15 cellular contexts compared by ENCODE assay signal in the genomic region with DNA sequence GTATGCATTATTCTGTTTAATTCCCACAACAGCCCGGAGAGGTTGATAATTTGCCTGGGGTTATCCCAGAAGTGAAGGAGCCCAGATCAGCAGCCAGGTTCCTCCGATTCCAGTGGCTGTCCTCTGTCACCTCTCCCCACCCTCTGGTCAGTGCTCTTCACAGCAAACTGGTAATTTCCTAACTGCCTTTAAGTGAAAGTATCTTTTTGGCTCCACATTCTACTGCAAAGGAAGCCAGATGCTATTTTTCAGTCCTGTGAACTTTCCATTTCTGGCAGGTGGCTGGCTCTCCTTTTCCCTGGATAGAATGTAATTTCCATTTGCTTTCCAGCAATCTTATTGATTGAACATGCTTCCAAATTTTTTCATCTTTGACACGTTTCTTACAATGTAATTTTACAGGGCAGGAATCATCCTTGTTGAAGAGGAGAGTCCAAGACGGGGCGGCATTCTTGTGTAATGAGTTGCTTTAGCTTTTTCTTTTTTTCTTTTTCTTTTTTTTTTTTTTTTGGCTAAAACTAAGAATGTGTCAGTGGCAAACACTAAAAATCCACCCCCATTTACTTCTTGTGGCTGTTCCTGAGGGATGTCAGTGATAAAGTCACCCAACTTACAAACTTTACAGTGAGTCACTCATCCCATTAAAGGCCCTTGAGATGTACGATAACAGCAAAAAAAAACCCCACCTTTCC. TPM values are rescaled to one million over a fixed set of nuclear protein-coding genes. Genes with fewer than 3 reads are reported as not detected.
A peak's percentile ranks its signal among the peaks of the same experiment; 100 is the strongest.
DNase-seq lines count a peak whose midpoint lies in the region; ATAC-seq, FAIRE-seq and TF ChIP-seq lines count a peak whose summit lies in the region.
"Had no signal": no experiment of that assay in that cellular context is flagged by ENCODE, and none has a peak within 500 bp of the region (broad histone marks: within the 10 kb centered on the region; RNA-seq: fewer than 3 reads in every experiment).

No MANE protein-coding gene starts in this region.

- TF ChIP-seq CTCF in AG04450 (IDR thresholded peaks at IDR 0.05; ENCODE audit: low read depth, low read length), result no peak
- no peak for TF ChIP-seq CTCF in astrocyte of the spinal cord (IDR thresholded peaks at IDR 0.05; ENCODE audit: low read depth, low read length)
- no peak for TF ChIP-seq CTCF in HepG2 (CRISPR knock-in tag; IDR thresholded peaks at IDR 0.05)

- H3K27ac ChIP-seq in AG04450 (ENCODE audit: low read depth, low read length), result peak overlapping the region; percentile 81
- H3K27ac ChIP-seq in HepG2 (ENCODE audit: extremely low read length, insufficient read depth, low read length), result no peak overlapping the region
- H3K27ac ChIP-seq: heart left ventricle, spleen had no signal

- no peak for TF ChIP-seq EP300 in HepG2 (IDR thresholded peaks at IDR 0.05; ENCODE audit: low read depth in 2 of 2, low read length in 2 of 2)
- no peak for TF ChIP-seq EP300 in HepG2 (CRISPR knock-in tag; IDR thresholded peaks at IDR 0.05; ENCODE audit: borderline replicate concordance)

- no peaks in the 10 kb centered on the region for H3K27me3 Mint-ChIP-seq in T-helper 17 cell

- H2AFZ ChIP-seq in HepG2 (ENCODE audit: low read length), result no peak overlapping the region

- BruUV-seq in HepG2 (replicated peaks; lab: Mats Ljungman, UMichigan), result no TSS peak

- no peak for FAIRE-seq in HepG2 (lab: Jason Lieb, UNC)

- H4K20me1 ChIP-seq in HepG2 (ENCODE audit: insufficient read depth, low read length), result no peaks in the 10 kb centered on the region

- peak overlapping the region; percentile 31 for H3K4me3 ChIP-seq in AG04450 (ENCODE audit: low read depth, low read length)
- no peak overlapping the region for H3K4me3 ChIP-seq in astrocyte of the spinal cord (ENCODE audit: low read depth, low read length)
- H3K4me3 ChIP-seq in HepG2 (replicated peaks in 1 of 3; ENCODE audit: insufficient read depth in 1 of 3, low read depth in 2 of 3, low read length in 3 of 3), result no peak overlapping the region
- H3K4me3 ChIP-seq: heart left ventricle, spleen had no signal

- POLR2A ChIA-PET in AG04450 (lab: Yijun Ruan, JAX) (interaction anchor here (0.7 kb wide), 1 partner anchor 296 kb away, joined by 8 read pairs; no protein-coding TSS in a partner anchor), HepG2 (lab: Yijun Ruan, JAX) (no interaction called here)

- H3K4me3 Mint-ChIP-seq in T-helper 17 cell, result no peak overlapping the region
- H3K4me3 Mint-ChIP-seq: CD8-positive, alpha-beta memory T cell had no signal

- in situ Hi-C loops in astrocyte of the spinal cord (cut with HindIII; ENCODE audit: low sequenced_read_pairs) (no loop called here), HepG2 (cut with HindIII; ENCODE audit: extremely low pct_ligation_motif_present, low pct_unique_long_range_greater_than_20kb) (no loop called here)

- H3K4me1 ChIP-seq in HepG2 (ENCODE audit: insufficient read depth, low read length), result peaks cover 35% of the 10 kb centered on the region
- H3K4me1 ChIP-seq: spleen had no signal

- H3K9me3 ChIP-seq in AG04450 (ENCODE audit: control insufficient read depth, insufficient read depth, low read length), result no peaks in the 10 kb centered on the region
- no peaks in the 10 kb centered on the region for H3K9me3 ChIP-seq in HepG2 (ENCODE audit: low read length)
- H3K9me3 ChIP-seq in T-helper 17 cell (ENCODE audit: control insufficient read depth, low read length, poor library complexity, severe bottlenecking), result no peaks in the 10 kb centered on the region

- no peak overlapping the region for H3K9ac ChIP-seq in HepG2 (ENCODE audit: insufficient read depth, low read depth, low read length)

- TF ChIP-seq POLR2A in HepG2 (IDR thresholded peaks at IDR 0.05; ENCODE audit: insufficient read depth in 1 of 2, low read depth in 2 of 2, low read length in 2 of 2), result no peak

- peak; percentile 20 for DNase-seq in AG04450 (ENCODE audit: low read depth, low spot score)
- peak; percentile 96 for DNase-seq in HT1080 (ENCODE audit: low read depth)
- DNase-seq in astrocyte of the spinal cord (ENCODE audit: low read depth, low spot score), result peak; percentile 76
- no peak for DNase-seq in HepG2 (ENCODE audit: low spot score)
- DNase-seq in DMS53 treated with DMSO at 0.1 percent for 48 hours (lab: John Stamatoyannopoulos, UW; ENCODE audit: unreplicated experiment), result no peak
- no peak for DNase-seq in T-helper 17 cell
- no peak for DNase-seq in NCI-H2081 treated with DMSO at 0.1 percent for 48 hours (lab: John Stamatoyannopoulos, UW)
- DNase-seq: CD8-positive, alpha-beta memory T cell; heart left ventricle; Karpas-422; NCI-H524 treated with DMSO at 0.1 percent for 48 hours; spleen; T-helper 9 cell had no signal

- H3K27ac Mint-ChIP-seq in T-helper 17 cell, result no peak overlapping the region

- no peak overlapping the region for H3K4me2 ChIP-seq in HepG2 (ENCODE audit: low read depth, low read length)

- intact Hi-C loops in HepG2 (cut with micrococcal nuclease; ENCODE audit: unreplicated experiment), result no loop called here

- H3K4me1 Mint-ChIP-seq in T-helper 17 cell, result peaks cover 3% of the 10 kb centered on the region
- H3K4me1 Mint-ChIP-seq: CD8-positive, alpha-beta memory T cell had no signal

- TF ChIP-seq RAD21 in HepG2 (CRISPR knock-in tag; IDR thresholded peaks at IDR 0.05), result no peak

- H3K36me3 Mint-ChIP-seq in T-helper 17 cell (ENCODE audit: low read depth), result peaks cover 2% of the 10 kb centered on the region
- H3K36me3 Mint-ChIP-seq: CD8-positive, alpha-beta memory T cell had no signal

- no peaks in the 10 kb centered on the region for H3K36me3 ChIP-seq in HepG2 (replicated peaks in 1 of 2; ENCODE audit: control insufficient read depth in 1 of 2, insufficient read depth in 2 of 2, low read length in 2 of 2)
- H3K36me3 ChIP-seq: heart left ventricle, spleen had no signal

- ATAC-seq in HepG2, result no peak
- no peak for ATAC-seq in HG03095 (IDR thresholded peaks at IDR 0.05; ENCODE audit: unreplicated experiment)
- ATAC-seq in T-helper 17 cell, result no peak

- H3K79me2 ChIP-seq in HepG2 (ENCODE audit: insufficient read depth, low read length), result no peaks in the 10 kb centered on the region

- H3K27me3 ChIP-seq in AG04450 (ENCODE audit: control insufficient read depth, insufficient read depth, low read length) (no peaks in the 10 kb centered on the region), HepG2 (ENCODE audit: control insufficient read depth in 1 of 2, insufficient read depth in 2 of 2, low read length in 2 of 2) (no peaks in the 10 kb centered on the region)
- H3K27me3 ChIP-seq: heart left ventricle, spleen had no signal

- WGBS in HepG2 (ENCODE audit: low lambda C conversion rate), result 43% methylated on average over 6 of the region's 6 CpGs

- CTCF ChIA-PET in AG04450 (lab: Charles Lee), result no interaction called here
- CTCF ChIA-PET in HepG2 (lab: Yijun Ruan, JAX; ENCODE audit: low intra/inter-chr PET ratio, low total read pairs), result no interaction called here

RNA-seq across cellular contexts. Expression of a gene that starts 29.6 kb away (rescaled TPM):
- 61.6 and 66.8 TPM in 2 replicates for polyA plus RNA-seq in AG04450 (2011; rRNA removed)
- 104 and 115 TPM in 2 replicates for polyA minus RNA-seq in AG04450 (2011; rRNA and poly(A)+ RNA removed)
- total RNA-seq in HT1080 (2014; rRNA removed; shearing (Covaris generic)), result 16.2 and 24.1 TPM in 2 replicates
- 33.0 and 42.6 TPM in 2 replicates for polyA plus RNA-seq in HT1080 (2015; cell fraction: cytosol; rRNA removed)
- 51.4 and 59.1 TPM in 2 replicates for polyA plus RNA-seq in HT1080 (2015; cell fraction: nucleus; rRNA removed)
- total RNA-seq in HepG2 (2016; rRNA removed; fragmentation: Illumina TruSeq; extraction: Trizol), result 18.5 and 24.4 TPM in 2 replicates
- 6.7 and 7.1 TPM in 2 replicates for total RNA-seq in HepG2 (2016; cell fraction: cytosol; rRNA removed; fragmentation: Illumina TruSeq; extraction: Trizol; ENCODE audit: low read depth)
- 17.8 and 22.1 TPM in 2 replicates for total RNA-seq in HepG2 (2016; cell fraction: insoluble cytoplasmic fraction; rRNA removed; fragmentation: Illumina TruSeq; extraction: Trizol)
- 8.8 and 9.9 TPM in 2 replicates for total RNA-seq in HepG2 (2016; cell fraction: membrane; rRNA removed; fragmentation: Illumina TruSeq; extraction: Trizol)
- 36.9 and 39.8 TPM in 2 replicates for total RNA-seq in HepG2 (2016; cell fraction: nucleus; rRNA removed; fragmentation: Illumina TruSeq; extraction: Trizol)
- polyA plus RNA-seq in HepG2 (2011; rRNA removed), result 20.1 and 21.5 TPM in 2 replicates
- polyA plus RNA-seq in HepG2 (2011; cell fraction: cytosol; rRNA removed), result 13.2 and 17.7 TPM in 2 replicates
- 19.1 and 22.8 TPM in 2 replicates for polyA plus RNA-seq in HepG2 (2011; cell fraction: nucleus; rRNA removed)
- polyA plus RNA-seq in HepG2 (2012), result 14.6 and 15.5 TPM in 2 replicates
- 1.4 and 1.8 TPM in 2 replicates for polyA plus RNA-seq in HepG2 (2016; cell fraction: cytosol; fragmentation: Illumina TruSeq; extraction: Trizol; ENCODE audit: low read depth)
- polyA plus RNA-seq in HepG2 (2016; cell fraction: insoluble cytoplasmic fraction; fragmentation: Illumina TruSeq; extraction: Trizol; ENCODE audit: low read depth), result 21.7 and 25.8 TPM in 2 replicates
- 3.4 and 3.7 TPM in 2 replicates for polyA plus RNA-seq in HepG2 (2016; cell fraction: membrane; fragmentation: Illumina TruSeq; extraction: Trizol; ENCODE audit: low read depth)
- polyA plus RNA-seq in HepG2 (2016; cell fraction: nucleus; fragmentation: Illumina TruSeq; extraction: Trizol; ENCODE audit: insufficient read depth, low read depth), result 26.4 and 28.3 TPM in 2 replicates
- 19.6 and 43.9 TPM in 2 replicates for polyA minus RNA-seq in HepG2 (2011; rRNA and poly(A)+ RNA removed; ENCODE audit: low replicate concordance)
- 24.9 and 27.4 TPM in 2 replicates for polyA minus RNA-seq in HepG2 (2011; cell fraction: cytosol; rRNA and poly(A)+ RNA removed)
- 52.5 and 53.8 TPM in 2 replicates for polyA minus RNA-seq in HepG2 (2011; cell fraction: nucleus; rRNA and poly(A)+ RNA removed)
- 10 to 100 TPM; 84.9 to 93.9 TPM for total RNA-seq in T-helper 17 cell

RNA-seq across cellular contexts. Expression of a gene that starts 43.6 kb away (rescaled TPM):
- polyA plus RNA-seq in AG04450 (2011; rRNA removed) (not detected in 2 replicates), HepG2 (2011; rRNA removed) (5,538 and 5,748 TPM in 2 replicates)
- polyA minus RNA-seq in AG04450 (2011; rRNA and poly(A)+ RNA removed), result not detected in 2 replicates
- not detected in 2 replicates for total RNA-seq in HT1080 (2014; rRNA removed; shearing (Covaris generic))
- not detected in 2 replicates for polyA plus RNA-seq in HT1080 (2015; cell fraction: cytosol; rRNA removed)
- polyA plus RNA-seq in HT1080 (2015; cell fraction: nucleus; rRNA removed), result not detected in 2 replicates
- total RNA-seq in HepG2 (2016; rRNA removed; fragmentation: Illumina TruSeq; extraction: Trizol) (2,482 and 4,846 TPM in 2 replicates), T-helper 17 cell (not detected)
- 1,150 and 1,183 TPM in 2 replicates for total RNA-seq in HepG2 (2016; cell fraction: cytosol; rRNA removed; fragmentation: Illumina TruSeq; extraction: Trizol; ENCODE audit: low read depth)
- 2,465 and 4,724 TPM in 2 replicates for total RNA-seq in HepG2 (2016; cell fraction: insoluble cytoplasmic fraction; rRNA removed; fragmentation: Illumina TruSeq; extraction: Trizol)
- 1,158 and 1,221 TPM in 2 replicates for total RNA-seq in HepG2 (2016; cell fraction: membrane; rRNA removed; fragmentation: Illumina TruSeq; extraction: Trizol)
- 3,038 and 3,639 TPM in 2 replicates for total RNA-seq in HepG2 (2016; cell fraction: nucleus; rRNA removed; fragmentation: Illumina TruSeq; extraction: Trizol)
- 2,927 and 4,844 TPM in 2 replicates for polyA plus RNA-seq in HepG2 (2011; cell fraction: cytosol; rRNA removed)
- 1,326 and 1,783 TPM in 2 replicates for polyA plus RNA-seq in HepG2 (2011; cell fraction: nucleus; rRNA removed)
- polyA plus RNA-seq in HepG2 (2012), result 3,089 and 3,460 TPM in 2 replicates
- 1,295 and 1,314 TPM in 2 replicates for polyA plus RNA-seq in HepG2 (2016; cell fraction: cytosol; fragmentation: Illumina TruSeq; extraction: Trizol; ENCODE audit: low read depth)
- 2,481 and 2,611 TPM in 2 replicates for polyA plus RNA-seq in HepG2 (2016; cell fraction: insoluble cytoplasmic fraction; fragmentation: Illumina TruSeq; extraction: Trizol; ENCODE audit: low read depth)
- 1,085 and 1,169 TPM in 2 replicates for polyA plus RNA-seq in HepG2 (2016; cell fraction: membrane; fragmentation: Illumina TruSeq; extraction: Trizol; ENCODE audit: low read depth)
- polyA plus RNA-seq in HepG2 (2016; cell fraction: nucleus; fragmentation: Illumina TruSeq; extraction: Trizol; ENCODE audit: insufficient read depth, low read depth), result 4,801 and 5,262 TPM in 2 replicates
- 0.80 and 1,354 TPM in 2 replicates for polyA minus RNA-seq in HepG2 (2011; rRNA and poly(A)+ RNA removed; ENCODE audit: low replicate concordance)
- 959 and 1,296 TPM in 2 replicates for polyA minus RNA-seq in HepG2 (2011; cell fraction: cytosol; rRNA and poly(A)+ RNA removed)
- 534 and 903 TPM in 2 replicates for polyA minus RNA-seq in HepG2 (2011; cell fraction: nucleus; rRNA and poly(A)+ RNA removed)
- total RNA-seq: cardiac septum; CD8-positive, alpha-beta memory T cell had no signal
- polyA plus RNA-seq: CD8-positive, alpha-beta memory T cell; spleen had no signal

Comparison
In these comparisons a context has a peak if more than half of its experiments do, and no peak if none do; other contexts are left out.
1. DNase-seq: peak in AG04450 (single experiment), HT1080 (single experiment) and astrocyte of the spinal cord (single experiment); none in HepG2 (single experiment), DMS53 treated with DMSO at 0.1 percent for 48 hours (single experiment), T-helper 17 cell (0 of 3) and NCI-H2081 treated with DMSO at 0.1 percent for 48 hours (single experiment).
2. RNA of a gene that starts 43.6 kb away (total RNA-seq): 1,150 to 4,846 TPM in HepG2; not detected in HT1080 and not detected in T-helper 17 cell; every median in the first group is over 1,000 times any median in the second.